1 cellular context compared by ENCODE assay signal in the genomic region with DNA sequence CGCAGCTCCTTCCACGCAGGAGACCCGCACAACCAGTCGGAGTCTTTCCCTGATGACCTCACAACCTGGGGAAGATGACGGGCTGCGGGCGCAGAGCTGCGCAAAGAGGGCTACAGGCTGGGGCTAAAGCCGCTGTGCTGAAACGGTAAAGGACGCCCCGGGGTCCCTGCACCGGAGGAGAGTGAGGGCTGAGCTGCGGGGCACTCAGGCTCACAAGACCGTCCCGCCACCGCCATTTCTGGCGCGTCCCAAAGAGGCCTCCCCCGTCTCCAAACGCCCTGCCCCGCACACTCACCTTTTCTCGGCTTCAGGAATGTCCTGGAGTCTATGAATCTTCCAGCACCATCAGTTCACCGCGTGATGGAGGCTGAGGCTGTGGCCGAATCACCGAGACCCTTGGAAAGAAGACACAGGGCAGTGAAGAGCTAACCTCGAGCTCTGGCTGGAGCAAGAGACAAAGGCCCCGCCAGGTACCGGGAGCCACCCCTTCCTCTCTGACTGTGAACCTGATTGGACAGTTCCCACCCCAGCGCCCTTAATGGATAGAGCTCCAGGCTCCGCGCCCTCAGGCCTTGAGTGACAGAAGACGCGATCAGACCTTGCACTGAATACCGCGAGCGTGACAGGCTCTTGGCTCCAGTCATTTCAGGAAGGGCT.
A peak's percentile ranks its signal among the peaks of the same experiment; 100 is the strongest.
TF ChIP-seq lines count a peak whose summit lies in the region.

No MANE protein-coding gene starts in this region.

TF ChIP-seq in K562, 482 proteins besides CTCF, POLR2A, EP300 and RAD21 (continued from another document and continues in another):
- TF ChIP-seq, protein P1, sequence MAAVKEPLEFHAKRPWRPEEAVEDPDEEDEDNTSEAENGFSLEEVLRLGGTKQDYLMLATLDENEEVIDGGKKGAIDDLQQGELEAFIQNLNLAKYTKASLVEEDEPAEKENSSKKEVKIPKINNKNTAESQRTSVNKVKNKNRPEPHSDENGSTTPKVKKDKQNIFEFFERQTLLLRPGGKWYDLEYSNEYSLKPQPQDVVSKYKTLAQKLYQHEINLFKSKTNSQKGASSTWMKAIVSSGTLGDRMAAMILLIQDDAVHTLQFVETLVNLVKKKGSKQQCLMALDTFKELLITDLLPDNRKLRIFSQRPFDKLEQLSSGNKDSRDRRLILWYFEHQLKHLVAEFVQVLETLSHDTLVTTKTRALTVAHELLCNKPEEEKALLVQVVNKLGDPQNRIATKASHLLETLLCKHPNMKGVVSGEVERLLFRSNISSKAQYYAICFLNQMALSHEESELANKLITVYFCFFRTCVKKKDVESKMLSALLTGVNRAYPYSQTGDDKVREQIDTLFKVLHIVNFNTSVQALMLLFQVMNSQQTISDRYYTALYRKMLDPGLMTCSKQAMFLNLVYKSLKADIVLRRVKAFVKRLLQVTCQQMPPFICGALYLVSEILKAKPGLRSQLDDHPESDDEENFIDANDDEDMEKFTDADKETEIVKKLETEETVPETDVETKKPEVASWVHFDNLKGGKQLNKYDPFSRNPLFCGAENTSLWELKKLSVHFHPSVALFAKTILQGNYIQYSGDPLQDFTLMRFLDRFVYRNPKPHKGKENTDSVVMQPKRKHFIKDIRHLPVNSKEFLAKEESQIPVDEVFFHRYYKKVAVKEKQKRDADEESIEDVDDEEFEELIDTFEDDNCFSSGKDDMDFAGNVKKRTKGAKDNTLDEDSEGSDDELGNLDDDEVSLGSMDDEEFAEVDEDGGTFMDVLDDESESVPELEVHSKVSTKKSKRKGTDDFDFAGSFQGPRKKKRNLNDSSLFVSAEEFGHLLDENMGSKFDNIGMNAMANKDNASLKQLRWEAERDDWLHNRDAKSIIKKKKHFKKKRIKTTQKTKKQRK (IDR thresholded peaks at IDR 0.05; ENCODE audit: borderline replicate concordance, low read depth, low read length): no peak
- TF ChIP-seq NEUROD1 (IDR thresholded peaks at IDR 0.05; ENCODE audit: borderline replicate concordance, low read depth, low read length, partially characterized antibody) (no peak), NR3C1 (CRISPR knock-in tag; IDR thresholded peaks at IDR 0.05) (no peak), JUND (IDR thresholded peaks at IDR 0.05; ENCODE audit: borderline replicate concordance, low read depth, low read length) (no peak), JUND (tag; IDR thresholded peaks at IDR 0.05; ENCODE audit: borderline replicate concordance, low read depth, low read length) (no peak), SAP30 (IDR thresholded peaks at IDR 0.05; ENCODE audit: borderline replicate concordance, insufficient read depth, low read depth, low read length, poor library complexity, severe bottlenecking) (peak; percentile 58), HSF4 (CRISPR knock-in tag; IDR thresholded peaks at IDR 0.05; ENCODE audit: borderline replicate concordance) (no peak), TEAD1 (CRISPR knock-in tag; IDR thresholded peaks at IDR 0.05) (no peak), ZNF699 (CRISPR knock-in tag; IDR thresholded peaks at IDR 0.05; ENCODE audit: insufficient replicate concordance) (no peak), SMAD4 (CRISPR knock-in tag; conservative IDR thresholded peaks at IDR 0.05) (no peak), POLR3A (IDR thresholded peaks at IDR 0.05; ENCODE audit: borderline replicate concordance, extremely low read depth, insufficient read depth, insufficient read length) (no peak), NFYB (IDR thresholded peaks at IDR 0.05; ENCODE audit: extremely low read depth, insufficient read length) (peak; percentile 22), HMG20A (CRISPR knock-in tag; conservative IDR thresholded peaks at IDR 0.05) (no peak), PHF21A (IDR thresholded peaks at IDR 0.05; ENCODE audit: borderline replicate concordance, low read depth) (no peak), ZNF41 (CRISPR knock-in tag; conservative IDR thresholded peaks at IDR 0.05) (no peak), RBBP5 (IDR thresholded peaks at IDR 0.05; ENCODE audit: borderline replicate concordance, insufficient read depth, low read length, poor library complexity, severe bottlenecking) (peak; percentile 34), XRCC3 (IDR thresholded peaks at IDR 0.05) (no peak), ATF7 (IDR thresholded peaks at IDR 0.05) (0 out of 2 replicates have a peak, but pooled peaks have one; percentile 9), ZNF224 (CRISPR knock-in tag; IDR thresholded peaks at IDR 0.05) (no peak), ZKSCAN3 (CRISPR knock-in tag; IDR thresholded peaks at IDR 0.05) (peak; percentile 75), TAF1 (IDR thresholded peaks at IDR 0.05; ENCODE audit: control insufficient read depth, extremely low read depth, insufficient read depth, low read length, severe bottlenecking) (peak; percentile 50), ATF1 (CRISPR knock-in tag; IDR thresholded peaks at IDR 0.05) (no peak), ATF1 (tag; IDR thresholded peaks at IDR 0.05) (peak; percentile 38; the same call in 1 of the 2 replicates), ZNF644 (tag; IDR thresholded peaks at IDR 0.05; ENCODE audit: low read depth) (no peak), MTF1 (CRISPR knock-in tag; IDR thresholded peaks at IDR 0.05; ENCODE audit: borderline replicate concordance) (no peak), POLR2H (tag; IDR thresholded peaks at IDR 0.05; ENCODE audit: low read depth) (no peak), CBX5 (IDR thresholded peaks at IDR 0.05; ENCODE audit: borderline replicate concordance, low read depth) (no peak), SMARCA5 (IDR thresholded peaks at IDR 0.05) (no peak), ZNF717 (CRISPR knock-in tag; IDR thresholded peaks at IDR 0.05) (no peak), SIRT6 (IDR thresholded peaks at IDR 0.05; ENCODE audit: low read depth, low read length) (no peak), ZFP36 (IDR thresholded peaks at IDR 0.05; ENCODE audit: low read depth, low read length, partially characterized antibody) (no peak), MEIS2 (IDR thresholded peaks at IDR 0.05; ENCODE audit: partially characterized antibody) (peak; percentile 44), SNRNP70 (optimal IDR thresholded peaks at IDR 0.05; ENCODE audit: low read depth, low read length) (no peak), CREM (IDR thresholded peaks at IDR 0.05; ENCODE audit: low read depth) (peak; percentile 48), MYC (IDR thresholded peaks at IDR 0.05; ENCODE audit: low read depth, low read length) (0 out of 2 replicates have a peak, but pooled peaks have one; percentile 28), MYC (CRISPR knock-in tag; IDR thresholded peaks at IDR 0.05; ENCODE audit: borderline replicate concordance, low read depth) (no peak), ZNF77 (CRISPR knock-in tag; IDR thresholded peaks at IDR 0.05) (no peak), EGR1 (conservative IDR thresholded peaks at IDR 0.05) (no peak)
- TF ChIP-seq, protein P2, sequence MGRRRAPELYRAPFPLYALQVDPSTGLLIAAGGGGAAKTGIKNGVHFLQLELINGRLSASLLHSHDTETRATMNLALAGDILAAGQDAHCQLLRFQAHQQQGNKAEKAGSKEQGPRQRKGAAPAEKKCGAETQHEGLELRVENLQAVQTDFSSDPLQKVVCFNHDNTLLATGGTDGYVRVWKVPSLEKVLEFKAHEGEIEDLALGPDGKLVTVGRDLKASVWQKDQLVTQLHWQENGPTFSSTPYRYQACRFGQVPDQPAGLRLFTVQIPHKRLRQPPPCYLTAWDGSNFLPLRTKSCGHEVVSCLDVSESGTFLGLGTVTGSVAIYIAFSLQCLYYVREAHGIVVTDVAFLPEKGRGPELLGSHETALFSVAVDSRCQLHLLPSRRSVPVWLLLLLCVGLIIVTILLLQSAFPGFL (CRISPR knock-in tag; IDR thresholded peaks at IDR 0.05): no peak
- TF ChIP-seq, protein P3, sequence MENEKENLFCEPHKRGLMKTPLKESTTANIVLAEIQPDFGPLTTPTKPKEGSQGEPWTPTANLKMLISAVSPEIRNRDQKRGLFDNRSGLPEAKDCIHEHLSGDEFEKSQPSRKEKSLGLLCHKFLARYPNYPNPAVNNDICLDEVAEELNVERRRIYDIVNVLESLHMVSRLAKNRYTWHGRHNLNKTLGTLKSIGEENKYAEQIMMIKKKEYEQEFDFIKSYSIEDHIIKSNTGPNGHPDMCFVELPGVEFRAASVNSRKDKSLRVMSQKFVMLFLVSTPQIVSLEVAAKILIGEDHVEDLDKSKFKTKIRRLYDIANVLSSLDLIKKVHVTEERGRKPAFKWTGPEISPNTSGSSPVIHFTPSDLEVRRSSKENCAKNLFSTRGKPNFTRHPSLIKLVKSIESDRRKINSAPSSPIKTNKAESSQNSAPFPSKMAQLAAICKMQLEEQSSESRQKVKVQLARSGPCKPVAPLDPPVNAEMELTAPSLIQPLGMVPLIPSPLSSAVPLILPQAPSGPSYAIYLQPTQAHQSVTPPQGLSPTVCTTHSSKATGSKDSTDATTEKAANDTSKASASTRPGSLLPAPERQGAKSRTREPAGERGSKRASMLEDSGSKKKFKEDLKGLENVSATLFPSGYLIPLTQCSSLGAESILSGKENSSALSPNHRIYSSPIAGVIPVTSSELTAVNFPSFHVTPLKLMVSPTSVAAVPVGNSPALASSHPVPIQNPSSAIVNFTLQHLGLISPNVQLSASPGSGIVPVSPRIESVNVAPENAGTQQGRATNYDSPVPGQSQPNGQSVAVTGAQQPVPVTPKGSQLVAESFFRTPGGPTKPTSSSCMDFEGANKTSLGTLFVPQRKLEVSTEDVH (IDR thresholded peaks at IDR 0.05; ENCODE audit: low read depth, partially characterized antibody): no peak
- TF ChIP-seq, protein P4, sequence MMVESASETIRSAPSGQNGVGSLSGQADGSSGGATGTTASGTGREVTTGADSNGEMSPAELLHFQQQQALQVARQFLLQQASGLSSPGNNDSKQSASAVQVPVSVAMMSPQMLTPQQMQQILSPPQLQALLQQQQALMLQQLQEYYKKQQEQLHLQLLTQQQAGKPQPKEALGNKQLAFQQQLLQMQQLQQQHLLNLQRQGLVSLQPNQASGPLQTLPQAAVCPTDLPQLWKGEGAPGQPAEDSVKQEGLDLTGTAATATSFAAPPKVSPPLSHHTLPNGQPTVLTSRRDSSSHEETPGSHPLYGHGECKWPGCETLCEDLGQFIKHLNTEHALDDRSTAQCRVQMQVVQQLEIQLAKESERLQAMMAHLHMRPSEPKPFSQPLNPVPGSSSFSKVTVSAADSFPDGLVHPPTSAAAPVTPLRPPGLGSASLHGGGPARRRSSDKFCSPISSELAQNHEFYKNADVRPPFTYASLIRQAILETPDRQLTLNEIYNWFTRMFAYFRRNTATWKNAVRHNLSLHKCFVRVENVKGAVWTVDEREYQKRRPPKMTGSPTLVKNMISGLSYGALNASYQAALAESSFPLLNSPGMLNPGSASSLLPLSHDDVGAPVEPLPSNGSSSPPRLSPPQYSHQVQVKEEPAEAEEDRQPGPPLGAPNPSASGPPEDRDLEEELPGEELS (CRISPR knock-in tag; IDR thresholded peaks at IDR 0.05; ENCODE audit: borderline replicate concordance): no peak
- TF ChIP-seq, protein P5, sequence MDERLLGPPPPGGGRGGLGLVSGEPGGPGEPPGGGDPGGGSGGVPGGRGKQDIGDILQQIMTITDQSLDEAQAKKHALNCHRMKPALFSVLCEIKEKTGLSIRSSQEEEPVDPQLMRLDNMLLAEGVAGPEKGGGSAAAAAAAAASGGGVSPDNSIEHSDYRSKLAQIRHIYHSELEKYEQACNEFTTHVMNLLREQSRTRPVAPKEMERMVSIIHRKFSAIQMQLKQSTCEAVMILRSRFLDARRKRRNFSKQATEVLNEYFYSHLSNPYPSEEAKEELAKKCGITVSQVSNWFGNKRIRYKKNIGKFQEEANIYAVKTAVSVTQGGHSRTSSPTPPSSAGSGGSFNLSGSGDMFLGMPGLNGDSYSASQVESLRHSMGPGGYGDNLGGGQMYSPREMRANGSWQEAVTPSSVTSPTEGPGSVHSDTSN (CRISPR knock-in tag; IDR thresholded peaks at IDR 0.05; ENCODE audit: low read depth): peak; percentile 61
- TF ChIP-seq, protein P5 (tag; conservative IDR thresholded peaks at IDR 0.05; ENCODE audit: low read depth): peak; percentile 76
- TF ChIP-seq, protein P6, sequence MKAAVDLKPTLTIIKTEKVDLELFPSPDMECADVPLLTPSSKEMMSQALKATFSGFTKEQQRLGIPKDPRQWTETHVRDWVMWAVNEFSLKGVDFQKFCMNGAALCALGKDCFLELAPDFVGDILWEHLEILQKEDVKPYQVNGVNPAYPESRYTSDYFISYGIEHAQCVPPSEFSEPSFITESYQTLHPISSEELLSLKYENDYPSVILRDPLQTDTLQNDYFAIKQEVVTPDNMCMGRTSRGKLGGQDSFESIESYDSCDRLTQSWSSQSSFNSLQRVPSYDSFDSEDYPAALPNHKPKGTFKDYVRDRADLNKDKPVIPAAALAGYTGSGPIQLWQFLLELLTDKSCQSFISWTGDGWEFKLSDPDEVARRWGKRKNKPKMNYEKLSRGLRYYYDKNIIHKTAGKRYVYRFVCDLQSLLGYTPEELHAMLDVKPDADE (conservative IDR thresholded peaks at IDR 0.05; ENCODE audit: control insufficient read depth, low read depth, low read length): no peak
- TF ChIP-seq, protein P7, sequence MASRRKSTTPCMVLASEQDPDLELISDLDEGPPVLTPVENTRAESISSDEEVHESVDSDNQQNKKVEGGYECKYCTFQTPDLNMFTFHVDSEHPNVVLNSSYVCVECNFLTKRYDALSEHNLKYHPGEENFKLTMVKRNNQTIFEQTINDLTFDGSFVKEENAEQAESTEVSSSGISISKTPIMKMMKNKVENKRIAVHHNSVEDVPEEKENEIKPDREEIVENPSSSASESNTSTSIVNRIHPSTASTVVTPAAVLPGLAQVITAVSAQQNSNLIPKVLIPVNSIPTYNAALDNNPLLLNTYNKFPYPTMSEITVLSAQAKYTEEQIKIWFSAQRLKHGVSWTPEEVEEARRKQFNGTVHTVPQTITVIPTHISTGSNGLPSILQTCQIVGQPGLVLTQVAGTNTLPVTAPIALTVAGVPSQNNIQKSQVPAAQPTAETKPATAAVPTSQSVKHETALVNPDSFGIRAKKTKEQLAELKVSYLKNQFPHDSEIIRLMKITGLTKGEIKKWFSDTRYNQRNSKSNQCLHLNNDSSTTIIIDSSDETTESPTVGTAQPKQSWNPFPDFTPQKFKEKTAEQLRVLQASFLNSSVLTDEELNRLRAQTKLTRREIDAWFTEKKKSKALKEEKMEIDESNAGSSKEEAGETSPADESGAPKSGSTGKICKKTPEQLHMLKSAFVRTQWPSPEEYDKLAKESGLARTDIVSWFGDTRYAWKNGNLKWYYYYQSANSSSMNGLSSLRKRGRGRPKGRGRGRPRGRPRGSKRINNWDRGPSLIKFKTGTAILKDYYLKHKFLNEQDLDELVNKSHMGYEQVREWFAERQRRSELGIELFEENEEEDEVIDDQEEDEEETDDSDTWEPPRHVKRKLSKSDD (conservative IDR thresholded peaks at IDR 0.05; ENCODE audit: low read length): no peak
- TF ChIP-seq, protein P8, sequence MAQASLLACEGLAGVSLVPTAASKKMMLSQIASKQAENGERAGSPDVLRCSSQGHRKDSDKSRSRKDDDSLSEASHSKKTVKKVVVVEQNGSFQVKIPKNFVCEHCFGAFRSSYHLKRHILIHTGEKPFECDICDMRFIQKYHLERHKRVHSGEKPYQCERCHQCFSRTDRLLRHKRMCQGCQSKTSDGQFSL (CRISPR knock-in tag; IDR thresholded peaks at IDR 0.05): no peak
- TF ChIP-seq, protein P8 (tag; IDR thresholded peaks at IDR 0.05): no peak
